Comparison of ENCODE assay signal across 3 cellular contexts in genomic region chr7:44506592-44507288, GRCh38. TPM values are rescaled to one million over a fixed set of nuclear protein-coding genes. Genes with fewer than 3 reads are reported as not detected.
"Had no signal": no experiment of that assay in that cellular context is flagged by ENCODE, and none has a peak within 500 bp of the region (broad histone marks: within the 10 kb centered on the region; RNA-seq: fewer than 3 reads in every experiment).

No MANE protein-coding gene starts in this region.

RNA-seq across cellular contexts. Expression of gene NPC1L1, which starts 34.4 kb away (rescaled TPM):
- total RNA-seq: M059J, SJSA1 had no signal
- polyA plus RNA-seq: SK-N-SH had no signal
